ENCODE assay signal across 27 cellular contexts in genomic region chr5:155079698-155080097, GRCh38.
"Had no signal": no experiment of that assay in that cellular context is flagged by ENCODE, and none has a peak within 500 bp of the region (broad histone marks: within the 10 kb centered on the region; RNA-seq: fewer than 3 reads in every experiment).

No MANE protein-coding gene starts in this region.

- DNase-seq: activated B cell treated with CpG ODN at 0.5 μM for 24 hours; activated CD4-positive, alpha-beta memory T cell treated with anti-CD3 and anti-CD28 coated beads for 36 hours; activated CD4-positive, alpha-beta T cell treated with anti-CD3 and anti-CD28 coated beads for 4 hours; activated CD4-positive, alpha-beta T cell treated with anti-CD3 and anti-CD28 coated beads, Interleukin-2, amount 10 ng/mL, durations not matched to agents 24 days and 14 days; activated CD4-positive, alpha-beta T cell treated with anti-CD3 and anti-CD28 coated beads, Interleukin-2, amount 50 U/mL, for 1 hour; activated CD4-positive, alpha-beta T cell treated with anti-CD3 and anti-CD28 coated beads, Interleukin-2, amount 50 U/mL, for 4 hours; activated CD4-positive, CD25-positive, alpha-beta regulatory T cell treated with anti-CD3 and anti-CD28 coated beads, Interleukin-2, amount 50 U/mL, for 72 hours; activated CD8-positive, alpha-beta memory T cell treated with anti-CD3 and anti-CD28 coated beads, Interleukin-2, amount 50 U/mL, for 4 hours; activated CD8-positive, alpha-beta T cell treated with anti-CD3 and anti-CD28 coated beads for 36 hours; activated effector memory CD4-positive, alpha-beta T cell treated with anti-CD3 and anti-CD28 coated beads, Interleukin-2, amount 50 U/mL, for 16 hours; activated gamma-delta T cell treated with Interleukin-2 at 50 U/mL for 16 hours; activated naive CD4-positive, alpha-beta T cell; activated naive CD4-positive, alpha-beta T cell treated with anti-CD3 and anti-CD28 coated beads for 36 hours; activated naive CD4-positive, alpha-beta T cell treated with anti-CD3 and anti-CD28 coated beads, Interleukin-2, amount 50 U/mL, for 16 hours; activated naive CD8-positive, alpha-beta T cell treated with anti-CD3 and anti-CD28 coated beads for 36 hours; activated T-cell treated with anti-CD3 and anti-CD28 coated beads for 4 hours; activated T-cell treated with anti-CD3 and anti-CD28 coated beads, Interleukin-2, amount 50 U/mL, for 1 hour; activated T-cell treated with anti-CD3 and anti-CD28 coated beads, Interleukin-2, amount 50 U/mL, for 4 hours; activated T-cell treated with anti-CD3 and anti-CD28 coated beads, Interleukin-2, amount 50 U/mL, for 72 hours; adrenal gland; amygdala; anterior cingulate cortex; central memory CD4-positive, alpha-beta T cell; T-helper 2 cell; T-helper 9 cell had no signal

- H3K27me3 ChIP-seq: adrenal gland, ascending aorta had no signal

- H3K9me3 ChIP-seq: adrenal gland, ascending aorta had no signal

- H3K27ac ChIP-seq: adrenal gland, ascending aorta, VCaP had no signal

- H3K4me1 ChIP-seq: adrenal gland, ascending aorta had no signal

- H3K4me3 ChIP-seq: adrenal gland, ascending aorta had no signal

- H3K36me3 ChIP-seq: adrenal gland, ascending aorta had no signal
